Comparison of ENCODE assay signal across 25 cellular contexts in the genomic region with DNA sequence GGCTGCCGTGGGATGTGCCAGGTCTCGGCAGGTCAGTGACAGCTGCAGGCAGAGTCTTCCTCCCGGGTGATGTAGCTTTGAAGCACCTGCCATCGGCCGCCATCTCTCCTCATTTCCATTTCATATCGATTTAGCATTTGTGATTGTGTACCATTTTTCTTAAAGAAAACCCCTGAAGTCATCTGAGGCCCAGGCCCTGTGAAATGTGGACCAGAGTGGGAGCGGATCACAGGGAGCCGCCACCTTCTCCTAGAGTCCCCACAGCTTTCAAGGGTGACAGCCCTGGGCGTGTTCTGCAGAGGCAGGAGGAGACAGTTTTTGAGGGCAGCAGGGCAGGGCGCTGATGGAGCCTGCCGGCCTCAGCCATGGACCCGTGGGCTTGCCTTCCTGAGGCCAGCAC. TPM values are rescaled to one million over a fixed set of nuclear protein-coding genes. Genes with fewer than 3 reads are reported as not detected.
DNase-seq lines count a peak whose midpoint lies in the region; ATAC-seq and TF ChIP-seq lines count a peak whose summit lies in the region.
"Had no signal": no experiment of that assay in that cellular context is flagged by ENCODE, and none has a peak within 500 bp of the region (broad histone marks: within the 10 kb centered on the region; RNA-seq: fewer than 3 reads in every experiment).

No MANE protein-coding gene starts in this region.

- intact Hi-C loops in left colon (cut with DNase I, micrococcal nuclease): no loop called here
- intact Hi-C loops in uterus (cut with DNase I; ENCODE audit: low total_unique reads): no loop called here
- intact Hi-C loops in activated naive CD4-positive, alpha-beta T cell treated with anti-CD3 and anti-CD28 coated beads for 36 hours (cut with micrococcal nuclease): no loop called here
- intact Hi-C loops in Calu3 (cut with micrococcal nuclease; ENCODE audit: unreplicated experiment): no loop called here

- peak; percentile 11 for ATAC-seq in left colon
- ATAC-seq: A549 had no signal

- DNase-seq in 8988T (peak; percentile 9), GM10248 (ENCODE audit: extremely low spot score) (peak; percentile 7), left colon (no peak), osteocyte (ENCODE audit: extremely low spot score, unreplicated experiment) (peak; percentile 73), uterus (no peak), Calu3 (no peak)
- no peak for DNase-seq in activated naive CD4-positive, alpha-beta T cell treated with anti-CD3 and anti-CD28 coated beads for 36 hours
- DNase-seq: CD4-positive, alpha-beta T cell; COR-L47; DND-41; GM23248; H9; HFFc6; KBM-7; NCI-H1092; NCI-H1436 treated with DMSO at 0.1 percent for 48 hours; NCI-H1930; NCI-H748 treated with DMSO at 0.1 percent for 48 hours; PC-9; SHP77 treated with DMSO at 0.1 percent for 48 hours had no signal

- no peaks in the 10 kb centered on the region for H3K27me3 ChIP-seq in uterus
- H3K27me3 ChIP-seq: BLaER1 had no signal

- H3K4me1 Mint-ChIP-seq in osteocyte (ENCODE audit: unreplicated experiment): peaks cover 20% of the 10 kb centered on the region
- H3K4me1 Mint-ChIP-seq in activated naive CD4-positive, alpha-beta T cell treated with anti-CD3 and anti-CD28 coated beads for 36 hours (ENCODE audit: low read depth): no peaks in the 10 kb centered on the region
- peaks cover 20% of the 10 kb centered on the region for H3K4me1 Mint-ChIP-seq in Calu3 (ENCODE audit: low read depth, unreplicated experiment)

- no peak for TF ChIP-seq CTCF in GM10248 (IDR thresholded peaks at IDR 0.05; ENCODE audit: control extremely low read depth, extremely low read depth, low read depth, missing control alignments)
- TF ChIP-seq CTCF in osteocyte (IDR thresholded peaks at IDR 0.05): no peak
- TF ChIP-seq CTCF in uterus (IDR thresholded peaks at IDR 0.05): no peak
- no peak for TF ChIP-seq CTCF in Calu3 (IDR thresholded peaks at IDR 0.05; ENCODE audit: unreplicated experiment)

- no peak overlapping the region for H3K4me3 ChIP-seq in uterus
- H3K4me3 ChIP-seq: A549, BLaER1, GM23248, PC-9, SK-N-MC had no signal

- TF ChIP-seq POLR2A in uterus (IDR thresholded peaks at IDR 0.05): no peak

- no peaks in the 10 kb centered on the region for H3K36me3 ChIP-seq in uterus
- H3K36me3 ChIP-seq: BLaER1 had no signal

- no peak overlapping the region for H3K27ac ChIP-seq in uterus
- H3K27ac ChIP-seq: BLaER1, GM23248, HL-60, PC-9, RWPE1, SK-N-MC had no signal

- H3K36me3 Mint-ChIP-seq in osteocyte (ENCODE audit: unreplicated experiment) (no peaks in the 10 kb centered on the region), Calu3 (ENCODE audit: insufficient read depth, unreplicated experiment) (peaks cover 9% of the 10 kb centered on the region)
- no peaks in the 10 kb centered on the region for H3K36me3 Mint-ChIP-seq in activated naive CD4-positive, alpha-beta T cell treated with anti-CD3 and anti-CD28 coated beads for 36 hours (ENCODE audit: low read depth)

- CTCF ChIA-PET in GM10248 (lab: Yijun Ruan, JAX): interaction anchor here (0.9 to 1.5 kb wide), 3 partner anchors 70 to 1103 kb away, joined by 3 to 4 read pairs (median 3); no protein-coding TSS in a partner anchor
- CTCF ChIA-PET in activated naive CD4-positive, alpha-beta T cell treated with anti-CD3 and anti-CD28 coated beads for 36 hours (lab: Charles Lee): no interaction called here
- CTCF ChIA-PET in Calu3 (lab: Charles Lee): no interaction called here

- H3K9me3 Mint-ChIP-seq in osteocyte (ENCODE audit: unreplicated experiment) (no peaks in the 10 kb centered on the region), Calu3 (ENCODE audit: low read depth, unreplicated experiment) (no peaks in the 10 kb centered on the region)
- no peaks in the 10 kb centered on the region for H3K9me3 Mint-ChIP-seq in activated naive CD4-positive, alpha-beta T cell treated with anti-CD3 and anti-CD28 coated beads for 36 hours
- H3K9me3 Mint-ChIP-seq: CD4-positive, alpha-beta T cell; HFFc6 had no signal

- H3K27me3 Mint-ChIP-seq in osteocyte (ENCODE audit: unreplicated experiment): peaks cover 82% of the 10 kb centered on the region
- H3K27me3 Mint-ChIP-seq in activated naive CD4-positive, alpha-beta T cell treated with anti-CD3 and anti-CD28 coated beads for 36 hours (ENCODE audit: low read depth): no peaks in the 10 kb centered on the region
- H3K27me3 Mint-ChIP-seq in Calu3 (ENCODE audit: unreplicated experiment): peaks cover 40% of the 10 kb centered on the region

- H3K9me3 ChIP-seq in uterus: no peaks in the 10 kb centered on the region
- H3K9me3 ChIP-seq: A549, BLaER1 had no signal

- H3K4me3 Mint-ChIP-seq in osteocyte (ENCODE audit: unreplicated experiment) (no peak overlapping the region), Calu3 (ENCODE audit: low read depth, unreplicated experiment) (no peak overlapping the region)
- H3K4me3 Mint-ChIP-seq in activated naive CD4-positive, alpha-beta T cell treated with anti-CD3 and anti-CD28 coated beads for 36 hours: no peak overlapping the region
- H3K4me3 Mint-ChIP-seq: CD4-positive, alpha-beta T cell; H9; HFFc6 had no signal

- POLR2A ChIA-PET in GM10248 (lab: Yijun Ruan, JAX): no interaction called here

- no peaks in the 10 kb centered on the region for H3K4me1 ChIP-seq in uterus

- BruUV-seq in Calu3 (replicated peaks; lab: Mats Ljungman, UMichigan): no TSS peak

- no peak overlapping the region for H3K27ac Mint-ChIP-seq in osteocyte (ENCODE audit: unreplicated experiment)
- no peak overlapping the region for H3K27ac Mint-ChIP-seq in activated naive CD4-positive, alpha-beta T cell treated with anti-CD3 and anti-CD28 coated beads for 36 hours
- H3K27ac Mint-ChIP-seq in Calu3 (ENCODE audit: unreplicated experiment): no peak overlapping the region
- H3K27ac Mint-ChIP-seq: CD4-positive, alpha-beta T cell; HFFc6 had no signal

RNA-seq across cellular contexts. Expression of gene LPCAT1, which starts 25.9 kb away (rescaled TPM):
- total RNA-seq in left colon: 10 to 100 TPM; 13.8 to 16.7 TPM
- total RNA-seq in osteocyte: 37.9 and 39.9 TPM in 2 replicates
- total RNA-seq in uterus: 10 to 100 TPM; 21.5 to 51.0 (median 40.0) TPM
- 10 to 100 TPM; 31.2 to 34.1 TPM for total RNA-seq in activated naive CD4-positive, alpha-beta T cell treated with anti-CD3 and anti-CD28 coated beads for 36 hours
- 42.3 and 43.8 TPM in 2 replicates for total RNA-seq in Calu3 (2022)

Comparison
In these comparisons a context has a peak if more than half of its experiments do, and no peak if none do; other contexts are left out.
1. DNase-seq: peak in 8988T (single experiment), GM10248 (single experiment) and osteocyte (single experiment); none in left colon (0 of 2), uterus (0 of 2), activated naive CD4-positive, alpha-beta T cell treated with anti-CD3 and anti-CD28 coated beads for 36 hours (single experiment) and Calu3 (single experiment).